In the genomic region with DNA sequence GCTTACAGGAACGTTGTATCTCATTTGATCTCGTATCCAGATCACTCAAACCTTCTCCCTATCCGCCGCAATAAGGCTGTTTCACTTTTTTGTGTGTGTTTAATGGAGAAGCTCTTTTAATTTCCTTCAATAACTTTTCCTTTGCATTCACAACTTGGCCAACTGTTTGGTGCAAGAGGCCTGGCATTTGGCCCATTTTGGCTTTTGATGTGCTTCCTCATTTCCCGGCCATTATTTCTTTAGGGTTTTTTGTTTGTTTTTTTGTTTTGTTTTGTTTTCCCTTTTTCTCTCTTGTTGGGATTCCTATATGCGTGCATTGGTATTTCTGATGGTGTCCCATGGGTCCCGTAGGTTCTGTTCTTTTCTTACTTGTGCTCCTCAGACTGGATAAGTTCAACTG, we compare ENCODE assay signal across 1 cellular context.
TF ChIP-seq lines count a peak whose summit lies in the region.

No MANE protein-coding gene starts in this region.

TF ChIP-seq in K562, 482 proteins besides CTCF, POLR2A, EP300 and RAD21:
- TF ChIP-seq SMARCA4 (IDR thresholded peaks at IDR 0.05), result no peak
- TF ChIP-seq NFIC (IDR thresholded peaks at IDR 0.05), result peak; percentile 44
- no peak for TF ChIP-seq GATA2 (CRISPR knock-in tag; IDR thresholded peaks at IDR 0.05)
